ENCODE assay signal across 15 cellular contexts in genomic region chr13:112959206-112959605, GRCh38. TPM values are rescaled to one million over a fixed set of nuclear protein-coding genes. Genes with fewer than 3 reads are reported as not detected.
DNase-seq lines count a peak whose midpoint lies in the region; ATAC-seq, FAIRE-seq and TF ChIP-seq lines count a peak whose summit lies in the region.
"Had no signal": no experiment of that assay in that cellular context is flagged by ENCODE, and none has a peak within 500 bp of the region (broad histone marks: within the 10 kb centered on the region; RNA-seq: fewer than 3 reads in every experiment).

No MANE protein-coding gene starts in this region.

- no peak overlapping the region for H3K4me3 ChIP-seq in osteoblast (ENCODE audit: insufficient read depth, low read length)

- POLR2A ChIA-PET in HEK293T (lab: Yijun Ruan, JAX): no interaction called here

- H3K4me1 ChIP-seq in osteoblast (ENCODE audit: insufficient read depth, low read length): no peaks in the 10 kb centered on the region
- H3K4me1 ChIP-seq: Caco-2 had no signal

- TF ChIP-seq CTCF in osteoblast (IDR thresholded peaks at IDR 0.05; ENCODE audit: extremely low read depth, low read depth, low read length): no peak
- no peak for TF ChIP-seq CTCF in D721Med (IDR thresholded peaks at IDR 0.05; ENCODE audit: insufficient read depth, missing control alignments)

- H3K36me3 ChIP-seq in osteoblast (ENCODE audit: insufficient read depth, low read length): no peaks in the 10 kb centered on the region
- H3K36me3 ChIP-seq: brain microvascular endothelial cell had no signal

- H3K27me3 ChIP-seq in osteoblast (ENCODE audit: insufficient read depth, low read length): peaks cover 18% of the 10 kb centered on the region

- H4K20me1 ChIP-seq in osteoblast (ENCODE audit: insufficient read depth, low read length): no peaks in the 10 kb centered on the region

- ATAC-seq in left cardiac atrium: peak; percentile 63 to 68
- no peak for ATAC-seq in GM18907 (IDR thresholded peaks at IDR 0.05; ENCODE audit: unreplicated experiment)
- ATAC-seq: activated T-helper 17 cell treated with anti-CD3 and anti-CD28 coated beads, Interleukin-2, amount 50 U/mL, for 72 hours; stimulated activated naive CD8-positive, alpha-beta T cell treated with anti-CD3 and anti-CD28 coated beads, Interleukin-15, amount 100 ng/mL, for 72 hours had no signal

- no peak overlapping the region for H3K4me2 ChIP-seq in osteoblast (ENCODE audit: insufficient read depth, low read length)

- no peaks in the 10 kb centered on the region for H3K79me2 ChIP-seq in osteoblast (ENCODE audit: insufficient read depth, low read length)

- H3K27ac ChIP-seq in osteoblast (ENCODE audit: low read depth, low read length): no peak overlapping the region
- H3K27ac ChIP-seq: 22Rv1, brain microvascular endothelial cell had no signal

- CTCF ChIA-PET in HEK293T (lab: Yijun Ruan, JAX): no interaction called here

- peak; percentile 26 to 46 for DNase-seq in NCI-H526 (lab: John Stamatoyannopoulos, UW)
- no peak for DNase-seq in NCI-H526 treated with DMSO at 0.1 percent for 48 hours (lab: John Stamatoyannopoulos, UW)
- no peak for DNase-seq in left cardiac atrium
- peak; percentile 67 for DNase-seq in osteoblast (ENCODE audit: insufficient read length, low spot score, missing footprints)
- peak; percentile 58 for DNase-seq in urothelium cell line (ENCODE audit: low spot score)
- DNase-seq in HEK293T (ENCODE audit: extremely low spot score): no peak
- no peak for DNase-seq in D721Med (ENCODE audit: insufficient read length, low spot score)
- DNase-seq: brain microvascular endothelial cell; MV-4-11; NCI-H226; stimulated activated naive CD8-positive, alpha-beta T cell treated with anti-CD3 and anti-CD28 coated beads, Interleukin-15, amount 100 ng/mL, for 72 hours had no signal

- FAIRE-seq in urothelium cell line (lab: Jason Lieb, UNC) (no peak), D721Med (lab: Jason Lieb, UNC) (no peak)

- H2AFZ ChIP-seq in osteoblast (ENCODE audit: low read length): no peak overlapping the region

- H3K9me3 ChIP-seq in osteoblast (ENCODE audit: low read depth, low read length): no peaks in the 10 kb centered on the region
- H3K9me3 ChIP-seq: Caco-2 had no signal

- intact Hi-C loops in left cardiac atrium (cut with DNase I): no loop called here

TF ChIP-seq in HEK293T, 16 proteins besides CTCF, POLR2A, EP300 and RAD21:
- TF ChIP-seq HDGF (IDR thresholded peaks at IDR 0.05; ENCODE audit: borderline replicate concordance) (no peak), ZNF384 (IDR thresholded peaks at IDR 0.05) (no peak), TARDBP (IDR thresholded peaks at IDR 0.05) (no peak), L3MBTL2 (conservative IDR thresholded peaks at IDR 0.05) (no peak)

RNA-seq across cellular contexts. Expression of gene MCF2L, which starts 9.8 kb away (rescaled TPM):
- total RNA-seq in left cardiac atrium: 10 to 100 TPM; 39.1 to 41.6 TPM
- 6.5 TPM in 2 replicates for total RNA-seq in osteoblast

Comparison
In these comparisons a context has a peak if more than half of its experiments do, and no peak if none do; other contexts are left out.
1. DNase-seq: peak in NCI-H526 (2 of 2), osteoblast (single experiment) and urothelium cell line (single experiment); none in NCI-H526 treated with DMSO at 0.1 percent for 48 hours (single experiment), left cardiac atrium (single experiment), HEK293T (single experiment) and D721Med (single experiment).